In the genomic region with DNA sequence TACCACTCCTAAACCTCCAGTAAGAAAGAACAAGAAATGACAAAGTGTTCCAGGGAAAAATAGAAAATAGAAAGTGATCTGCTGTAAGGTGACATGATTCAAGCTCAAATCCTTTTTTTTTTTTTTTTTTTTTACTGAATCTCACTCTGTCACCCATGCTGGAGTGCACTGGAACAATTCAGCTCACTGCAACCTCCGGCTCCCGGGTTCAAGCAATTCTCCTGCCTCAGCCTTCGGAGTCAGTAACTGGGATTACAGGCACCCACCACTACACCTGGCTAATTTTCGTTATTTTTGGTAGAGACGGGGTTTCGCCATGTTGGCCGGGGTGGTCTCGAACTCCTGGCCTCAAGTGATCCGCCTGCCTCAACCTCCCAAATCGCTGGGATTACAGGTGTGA, we compare ENCODE assay signal across 26 cellular contexts.
"Had no signal": no experiment of that assay in that cellular context is flagged by ENCODE, and none has a peak within 500 bp of the region (broad histone marks: within the 10 kb centered on the region; RNA-seq: fewer than 3 reads in every experiment).

No MANE protein-coding gene starts in this region.

- DNase-seq: activated effector memory CD4-positive, alpha-beta T cell treated with anti-CD3 and anti-CD28 coated beads, Interleukin-2, amount 50 U/mL, for 16 hours; activated effector memory CD4-positive, alpha-beta T cell treated with Interleukin-2 at 50 U/mL for 16 hours; activated gamma-delta T cell; activated gamma-delta T cell treated with Interleukin-2 at 50 U/mL for 16 hours; activated naive CD4-positive, alpha-beta T cell; activated naive CD4-positive, alpha-beta T cell treated with anti-CD3 and anti-CD28 coated beads, Interleukin-2, amount 50 U/mL, for 16 hours; activated naive CD4-positive, alpha-beta T cell treated with Interleukin-2 at 50 U/mL for 16 hours; activated naive CD8-positive, alpha-beta T cell treated with anti-CD3 and anti-CD28 coated beads for 36 hours; activated naive CD8-positive, alpha-beta T cell treated with anti-CD3 and anti-CD28 coated beads, Interleukin-2, amount 10 ng/mL, durations not matched to agents 7 days and 5 days; activated naive CD8-positive, alpha-beta T cell treated with anti-CD3 and anti-CD28 coated beads, Interleukin-2, amount 50 U/mL, for 24 hours; activated T-cell treated with anti-CD3 and anti-CD28 coated beads for 4 hours; activated T-cell treated with anti-CD3 and anti-CD28 coated beads, Interleukin-2, amount 50 U/mL, for 1 hour; activated T-cell treated with anti-CD3 and anti-CD28 coated beads, Interleukin-2, amount 50 U/mL, for 24 hours; activated T-cell treated with anti-CD3 and anti-CD28 coated beads, Interleukin-2, amount 50 U/mL, for 4 hours; activated T-cell treated with anti-CD3 and anti-CD28 coated beads, Interleukin-2, amount 50 U/mL, for 48 hours; activated T-cell treated with anti-CD3 and anti-CD28 coated beads, Interleukin-2, amount 50 U/mL, for 72 hours; amniotic stem cell; aorta; body of pancreas; brain microvascular endothelial cell; central memory CD4-positive, alpha-beta T cell; cerebellar nuclear complex had no signal

- H3K27ac ChIP-seq: adrenal gland, ascending aorta, body of pancreas, brain microvascular endothelial cell, breast epithelium, cardiac muscle cell had no signal

- H3K36me3 ChIP-seq: adrenal gland, ascending aorta, brain microvascular endothelial cell, breast epithelium, cardiac muscle cell had no signal

- H3K9me3 ChIP-seq: adrenal gland, ascending aorta, body of pancreas, breast epithelium had no signal

- H3K4me1 ChIP-seq: body of pancreas, breast epithelium had no signal

- H3K4me3 ChIP-seq: adrenal gland, ascending aorta, body of pancreas, breast epithelium, cardiac muscle cell had no signal

- H3K27me3 ChIP-seq: adrenal gland, ascending aorta, body of pancreas, brain microvascular endothelial cell, breast epithelium, cardiac muscle cell had no signal
